20 cellular contexts compared by ENCODE assay signal in genomic region chr4:1895971-1896657, GRCh38.
"Had no signal": no experiment of that assay in that cellular context is flagged by ENCODE, and none has a peak within 500 bp of the region (broad histone marks: within the 10 kb centered on the region; RNA-seq: fewer than 3 reads in every experiment).

No MANE protein-coding gene starts in this region.

- H3K27me3 ChIP-seq: body of pancreas, colonic mucosa, neutrophil, tibial artery had no signal

- H3K9me3 Mint-ChIP-seq: activated T-helper 1 cell treated with anti-CD3 and anti-CD28 coated beads, Interleukin-12 subunit alpha, Interleukin-12 subunit beta, Interleukin-2, Interleukin-4 antibody, amounts not matched to agents 30 ng/mL and 10 ng/mL and 1 ng/mL, durations not matched to agents 14 hours and 24 hours and 36 hours; memory B cell; naive thymus-derived CD4-positive, alpha-beta T cell; T-cell had no signal

- H3K4me3 ChIP-seq: body of pancreas, colonic mucosa, mucosa of descending colon, tibial artery had no signal

- H3K9ac ChIP-seq: SK-N-SH had no signal

- H3K4me3 Mint-ChIP-seq: activated T-helper 1 cell treated with anti-CD3 and anti-CD28 coated beads, Interleukin-12 subunit alpha, Interleukin-12 subunit beta, Interleukin-2, Interleukin-4 antibody, amounts not matched to agents 30 ng/mL and 10 ng/mL and 1 ng/mL, durations not matched to agents 14 hours and 24 hours and 36 hours; memory B cell; naive thymus-derived CD4-positive, alpha-beta T cell; T-cell had no signal

- H3K4me1 ChIP-seq: body of pancreas, colonic mucosa had no signal

- H3K27ac Mint-ChIP-seq: memory B cell had no signal

- H3K27ac ChIP-seq: body of pancreas, colonic mucosa, neutrophil, tibial artery had no signal

- DNase-seq: activated CD4-positive, alpha-beta T cell treated with anti-CD3 and anti-CD28 coated beads, Interleukin-2, amount 50 U/mL, for 4 hours; activated naive CD4-positive, alpha-beta T cell; body of pancreas; caudate nucleus; colonic mucosa; head of caudate nucleus; kidney glomerular epithelial cell; left ventricle myocardium superior; mucosa of descending colon; naive thymus-derived CD4-positive, alpha-beta T cell; SK-N-SH; stimulated activated naive CD8-positive, alpha-beta T cell treated with anti-CD3 and anti-CD28 coated beads, Interleukin-15, Interleukin-2, amounts not matched to agents 100 U/mL and 50 U/mL, for 24 hours; substantia nigra; T-cell; T-helper 9 cell; tibial artery had no signal

- H3K27me3 Mint-ChIP-seq: memory B cell; naive thymus-derived CD4-positive, alpha-beta T cell; T-cell had no signal

- H3K9me3 ChIP-seq: body of pancreas, colonic mucosa, mucosa of descending colon, neutrophil, SK-N-SH, tibial artery had no signal

- ATAC-seq: activated CD4-positive, CD25-positive, alpha-beta regulatory T cell treated with anti-CD3 and anti-CD28 coated beads, Interleukin-2, amount 50 U/mL, for 24 hours; body of pancreas; left ventricle myocardium superior; mucosa of descending colon; naive thymus-derived CD4-positive, alpha-beta T cell; T-cell had no signal

- H3K4me2 ChIP-seq: SK-N-SH had no signal
